Comparison of ENCODE assay signal across 1 cellular context in genomic region chr2:219331560-219332213, GRCh38.
TF ChIP-seq lines count a peak whose summit lies in the region.

No MANE protein-coding gene starts in this region.

TF ChIP-seq in K562, 482 proteins besides CTCF, POLR2A, EP300 and RAD21 (continues in another document):
- TF ChIP-seq SAFB (IDR thresholded peaks at IDR 0.05; ENCODE audit: borderline replicate concordance, low read depth, low read length) (peak; percentile 52; the same call in 1 of the 2 replicates), SRF (CRISPR knock-in tag; IDR thresholded peaks at IDR 0.05) (0 out of 4 replicates have a peak, but pooled peaks of 1 of the 2 experiments have one; percentile 35), MAZ (CRISPR knock-in tag; conservative IDR thresholded peaks at IDR 0.05 in 1 of 2, IDR thresholded peaks at IDR 0.05 in 1 of 2) (peak in 1 of 2 experiments; percentile 54; a peak in 1 of 4 replicates), IRF2 (CRISPR knock-in tag; IDR thresholded peaks at IDR 0.05) (no peak), E2F4 (CRISPR knock-in tag; IDR thresholded peaks at IDR 0.05; ENCODE audit: low read depth) (peak; percentile 65; the same call in 1 of the 2 replicates), REST (CRISPR knock-in tag; IDR thresholded peaks at IDR 0.05; ENCODE audit: low read depth) (peak; percentile 97), NR0B1 (IDR thresholded peaks at IDR 0.05; ENCODE audit: partially characterized antibody) (no peak), ZC3H8 (IDR thresholded peaks at IDR 0.05) (no peak), ZNF274 (IDR thresholded peaks at IDR 0.05; ENCODE audit: borderline replicate concordance, low read depth, low read length) (no peak), PRMT5 (CRISPR knock-in tag; IDR thresholded peaks at IDR 0.05) (peak; percentile 87), ZNF232 (CRISPR knock-in tag; IDR thresholded peaks at IDR 0.05) (peak; percentile 86; the same call in 1 of the 2 replicates), TEAD1 (CRISPR knock-in tag; IDR thresholded peaks at IDR 0.05) (peak in 1 of 2 experiments; percentile 56; a peak in 1 of 4 replicates), POLR2G (IDR thresholded peaks at IDR 0.05; ENCODE audit: low read depth, low read length) (no peak), MYNN (IDR thresholded peaks at IDR 0.05) (no peak), MYNN (CRISPR knock-in tag; IDR thresholded peaks at IDR 0.05) (0 out of 2 replicates have a peak, but pooled peaks have one; percentile 5), ZNF224 (CRISPR knock-in tag; IDR thresholded peaks at IDR 0.05) (0 out of 2 replicates have a peak, but pooled peaks have one; percentile 58), E2F5 (CRISPR knock-in tag; IDR thresholded peaks at IDR 0.05) (0 out of 2 replicates have a peak, but pooled peaks have one; percentile 43), ZFP36 (IDR thresholded peaks at IDR 0.05; ENCODE audit: low read depth, low read length, partially characterized antibody) (peak; percentile 21), MIER1 (IDR thresholded peaks at IDR 0.05; ENCODE audit: low read depth) (peak; percentile 91), MNT (conservative IDR thresholded peaks at IDR 0.05) (peak; percentile 16 to 59; a peak in 2 of 4 replicates), NELFE (IDR thresholded peaks at IDR 0.05; ENCODE audit: insufficient read depth, insufficient read length) (no peak), ZNF140 (CRISPR knock-in tag; IDR thresholded peaks at IDR 0.05) (no peak), ZNF282 (CRISPR knock-in tag; IDR thresholded peaks at IDR 0.05) (no peak), AFF1 (IDR thresholded peaks at IDR 0.05; ENCODE audit: low read depth in 1 of 2, partially characterized antibody in 2 of 2) (peak in 1 of 2 experiments; percentile 44), EHMT2 (IDR thresholded peaks at IDR 0.05) (peak; percentile 95), ZNF639 (CRISPR knock-in tag; conservative IDR thresholded peaks at IDR 0.05 in 1 of 2, IDR thresholded peaks at IDR 0.05 in 1 of 2) (0 out of 4 replicates have a peak, but pooled peaks of 1 of the 2 experiments have one; percentile 14), GABPB1 (CRISPR knock-in tag; IDR thresholded peaks at IDR 0.05) (0 out of 2 replicates have a peak, but pooled peaks have one; percentile 40)
- TF ChIP-seq, protein P1, sequence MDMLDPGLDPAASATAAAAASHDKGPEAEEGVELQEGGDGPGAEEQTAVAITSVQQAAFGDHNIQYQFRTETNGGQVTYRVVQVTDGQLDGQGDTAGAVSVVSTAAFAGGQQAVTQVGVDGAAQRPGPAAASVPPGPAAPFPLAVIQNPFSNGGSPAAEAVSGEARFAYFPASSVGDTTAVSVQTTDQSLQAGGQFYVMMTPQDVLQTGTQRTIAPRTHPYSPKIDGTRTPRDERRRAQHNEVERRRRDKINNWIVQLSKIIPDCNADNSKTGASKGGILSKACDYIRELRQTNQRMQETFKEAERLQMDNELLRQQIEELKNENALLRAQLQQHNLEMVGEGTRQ (CRISPR knock-in tag; IDR thresholded peaks at IDR 0.05), result 0 out of 2 replicates have a peak, but pooled peaks have one; percentile 16
- TF ChIP-seq, protein P2, sequence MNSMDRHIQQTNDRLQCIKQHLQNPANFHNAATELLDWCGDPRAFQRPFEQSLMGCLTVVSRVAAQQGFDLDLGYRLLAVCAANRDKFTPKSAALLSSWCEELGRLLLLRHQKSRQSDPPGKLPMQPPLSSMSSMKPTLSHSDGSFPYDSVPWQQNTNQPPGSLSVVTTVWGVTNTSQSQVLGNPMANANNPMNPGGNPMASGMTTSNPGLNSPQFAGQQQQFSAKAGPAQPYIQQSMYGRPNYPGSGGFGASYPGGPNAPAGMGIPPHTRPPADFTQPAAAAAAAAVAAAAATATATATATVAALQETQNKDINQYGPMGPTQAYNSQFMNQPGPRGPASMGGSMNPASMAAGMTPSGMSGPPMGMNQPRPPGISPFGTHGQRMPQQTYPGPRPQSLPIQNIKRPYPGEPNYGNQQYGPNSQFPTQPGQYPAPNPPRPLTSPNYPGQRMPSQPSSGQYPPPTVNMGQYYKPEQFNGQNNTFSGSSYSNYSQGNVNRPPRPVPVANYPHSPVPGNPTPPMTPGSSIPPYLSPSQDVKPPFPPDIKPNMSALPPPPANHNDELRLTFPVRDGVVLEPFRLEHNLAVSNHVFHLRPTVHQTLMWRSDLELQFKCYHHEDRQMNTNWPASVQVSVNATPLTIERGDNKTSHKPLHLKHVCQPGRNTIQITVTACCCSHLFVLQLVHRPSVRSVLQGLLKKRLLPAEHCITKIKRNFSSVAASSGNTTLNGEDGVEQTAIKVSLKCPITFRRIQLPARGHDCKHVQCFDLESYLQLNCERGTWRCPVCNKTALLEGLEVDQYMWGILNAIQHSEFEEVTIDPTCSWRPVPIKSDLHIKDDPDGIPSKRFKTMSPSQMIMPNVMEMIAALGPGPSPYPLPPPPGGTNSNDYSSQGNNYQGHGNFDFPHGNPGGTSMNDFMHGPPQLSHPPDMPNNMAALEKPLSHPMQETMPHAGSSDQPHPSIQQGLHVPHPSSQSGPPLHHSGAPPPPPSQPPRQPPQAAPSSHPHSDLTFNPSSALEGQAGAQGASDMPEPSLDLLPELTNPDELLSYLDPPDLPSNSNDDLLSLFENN (IDR thresholded peaks at IDR 0.05; ENCODE audit: low read depth in 2 of 2, low read length in 2 of 2), result no peak
- TF ChIP-seq, protein P3, sequence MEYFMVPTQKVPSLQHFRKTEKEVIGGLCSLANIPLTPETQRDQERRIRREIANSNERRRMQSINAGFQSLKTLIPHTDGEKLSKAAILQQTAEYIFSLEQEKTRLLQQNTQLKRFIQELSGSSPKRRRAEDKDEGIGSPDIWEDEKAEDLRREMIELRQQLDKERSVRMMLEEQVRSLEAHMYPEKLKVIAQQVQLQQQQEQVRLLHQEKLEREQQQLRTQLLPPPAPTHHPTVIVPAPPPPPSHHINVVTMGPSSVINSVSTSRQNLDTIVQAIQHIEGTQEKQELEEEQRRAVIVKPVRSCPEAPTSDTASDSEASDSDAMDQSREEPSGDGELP (CRISPR knock-in tag; IDR thresholded peaks at IDR 0.05; ENCODE audit: borderline replicate concordance), result peak; percentile 69; the same call in 1 of the 2 replicates
- TF ChIP-seq, protein P4, sequence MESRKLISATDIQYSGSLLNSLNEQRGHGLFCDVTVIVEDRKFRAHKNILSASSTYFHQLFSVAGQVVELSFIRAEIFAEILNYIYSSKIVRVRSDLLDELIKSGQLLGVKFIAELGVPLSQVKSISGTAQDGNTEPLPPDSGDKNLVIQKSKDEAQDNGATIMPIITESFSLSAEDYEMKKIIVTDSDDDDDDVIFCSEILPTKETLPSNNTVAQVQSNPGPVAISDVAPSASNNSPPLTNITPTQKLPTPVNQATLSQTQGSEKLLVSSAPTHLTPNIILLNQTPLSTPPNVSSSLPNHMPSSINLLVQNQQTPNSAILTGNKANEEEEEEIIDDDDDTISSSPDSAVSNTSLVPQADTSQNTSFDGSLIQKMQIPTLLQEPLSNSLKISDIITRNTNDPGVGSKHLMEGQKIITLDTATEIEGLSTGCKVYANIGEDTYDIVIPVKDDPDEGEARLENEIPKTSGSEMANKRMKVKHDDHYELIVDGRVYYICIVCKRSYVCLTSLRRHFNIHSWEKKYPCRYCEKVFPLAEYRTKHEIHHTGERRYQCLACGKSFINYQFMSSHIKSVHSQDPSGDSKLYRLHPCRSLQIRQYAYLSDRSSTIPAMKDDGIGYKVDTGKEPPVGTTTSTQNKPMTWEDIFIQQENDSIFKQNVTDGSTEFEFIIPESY (CRISPR knock-in tag; IDR thresholded peaks at IDR 0.05), result peak; percentile 44; the same call in 1 of the 2 replicates
